9 cellular contexts compared by ENCODE assay signal in genomic region chr20:58623579-58624473, GRCh38. TPM values are rescaled to one million over a fixed set of nuclear protein-coding genes. Genes with fewer than 3 reads are reported as not detected.
DNase-seq lines count a peak whose midpoint lies in the region; ATAC-seq and TF ChIP-seq lines count a peak whose summit lies in the region.
"Had no signal": no experiment of that assay in that cellular context is flagged by ENCODE, and none has a peak within 500 bp of the region (broad histone marks: within the 10 kb centered on the region; RNA-seq: fewer than 3 reads in every experiment).

No MANE protein-coding gene starts in this region.

- no peak overlapping the region for H3K4me3 ChIP-seq in AG04449 (ENCODE audit: low read depth, low read length)
- no peak overlapping the region for H3K4me3 ChIP-seq in body of pancreas

- no peaks in the 10 kb centered on the region for H3K4me1 ChIP-seq in body of pancreas

- no peak for TF ChIP-seq POLR2A in body of pancreas (IDR thresholded peaks at IDR 0.05)

- 76 to 83% methylated on average over 25 to 29 of the region's 29 CpGs for WGBS in body of pancreas, 2 donors

- H3K27me3 ChIP-seq in body of pancreas = no peaks in the 10 kb centered on the region

- CTCF ChIA-PET in AG04449 (lab: Yijun Ruan, JAX) = interaction anchor here (1.2 to 1.6 kb wide), 3 partner anchors 13 to 20 kb away, joined by 3 to 4 read pairs (median 3); no protein-coding TSS in a partner anchor

- peak; percentile 50 for ATAC-seq in body of pancreas

- POLR2A ChIA-PET in AG04449 (lab: Yijun Ruan, JAX) = interaction anchor here (1.2 to 1.4 kb wide), 2 partner anchors 51 to 73 kb away, joined by 3 to 4 read pairs; no protein-coding TSS in a partner anchor

- H3K27ac ChIP-seq in body of pancreas = no peak overlapping the region

- no peaks in the 10 kb centered on the region for H3K36me3 ChIP-seq in body of pancreas (replicated peaks in 1 of 2; ENCODE audit: insufficient read depth in 1 of 2, low read depth in 2 of 2)

- no peaks in the 10 kb centered on the region for H3K9me3 ChIP-seq in body of pancreas

- no peak; the same call in 1 of the 2 replicates for TF ChIP-seq RAD21 in Ishikawa (IDR thresholded peaks at IDR 0.05; ENCODE audit: low read depth)

- peak; percentile 84 for TF ChIP-seq EP300 in Ishikawa (IDR thresholded peaks at IDR 0.05; ENCODE audit: borderline replicate concordance)

- TF ChIP-seq CTCF in AG04449 (IDR thresholded peaks at IDR 0.05; ENCODE audit: insufficient read depth, low read length, missing control alignments) (no peak), body of pancreas (IDR thresholded peaks at IDR 0.05) (peak in 1 of 7 experiments; percentile 16)

- intact Hi-C loops in body of pancreas (cut with DNase I) = no loop called here

- peak; percentile 79 for DNase-seq in AG04449 (ENCODE audit: low read depth, low spot score)
- DNase-seq in body of pancreas = peak in 3 of 4 donors; percentile 24 to 41 (median 26)
- peak; percentile 91 for DNase-seq in kidney glomerular epithelial cell (lab: John Stamatoyannopoulos, UW)
- DNase-seq in NAMALWA (ENCODE audit: low spot score) = no peak
- DNase-seq in DMS153 treated with DMSO at 0.1 percent for 48 hours (lab: John Stamatoyannopoulos, UW; ENCODE audit: unreplicated experiment) = no peak
- no peak for DNase-seq in NCI-H1092 treated with DMSO at 0.1 percent for 48 hours (lab: John Stamatoyannopoulos, UW)
- DNase-seq in cerebellar nuclear complex (lab: John Stamatoyannopoulos, UW) = no peak
- DNase-seq: DND-41 had no signal

TF ChIP-seq in Ishikawa, 13 proteins besides CTCF, POLR2A, EP300 and RAD21:
- TF ChIP-seq CEBPB (IDR thresholded peaks at IDR 0.05) (no peak), USF1 (IDR thresholded peaks at IDR 0.05) (no peak), TEAD4 (IDR thresholded peaks at IDR 0.05) (no peak), ZBTB7A (IDR thresholded peaks at IDR 0.05; ENCODE audit: low read depth) (peak; percentile 57; the same call in 1 of the 2 replicates), EGR1 (IDR thresholded peaks at IDR 0.05) (peak; percentile 65), REST (IDR thresholded peaks at IDR 0.05; ENCODE audit: low read depth) (no peak), FOXM1 (IDR thresholded peaks at IDR 0.05; ENCODE audit: borderline replicate concordance, low read depth) (no peak), CREB1 (IDR thresholded peaks at IDR 0.05; ENCODE audit: low read depth) (no peak), YY1 (IDR thresholded peaks at IDR 0.05; ENCODE audit: low read depth) (no peak), TAF1 (IDR thresholded peaks at IDR 0.05; ENCODE audit: low read depth) (no peak), NFIC (IDR thresholded peaks at IDR 0.05) (peak; percentile 52; the same call in 1 of the 2 replicates), TCF12 (IDR thresholded peaks at IDR 0.05; ENCODE audit: low read depth) (peak; percentile 82), MAX (IDR thresholded peaks at IDR 0.05) (peak; percentile 77)

RNA-seq across cellular contexts. Expression of gene STX16, which starts 27.3 kb away (rescaled TPM):
- total RNA-seq in body of pancreas = 10 to 100 TPM; 55.0 to 69.5 TPM

Comparison
In these comparisons a context has a peak if more than half of its experiments do, and no peak if none do; other contexts are left out.
1. DNase-seq: peak in AG04449 (single experiment), body of pancreas (3 of 4) and kidney glomerular epithelial cell (single experiment); none in NAMALWA (single experiment), DMS153 treated with DMSO at 0.1 percent for 48 hours (single experiment), NCI-H1092 treated with DMSO at 0.1 percent for 48 hours (single experiment) and cerebellar nuclear complex (0 of 2).